1 cellular context compared by ENCODE assay signal in the genomic region with DNA sequence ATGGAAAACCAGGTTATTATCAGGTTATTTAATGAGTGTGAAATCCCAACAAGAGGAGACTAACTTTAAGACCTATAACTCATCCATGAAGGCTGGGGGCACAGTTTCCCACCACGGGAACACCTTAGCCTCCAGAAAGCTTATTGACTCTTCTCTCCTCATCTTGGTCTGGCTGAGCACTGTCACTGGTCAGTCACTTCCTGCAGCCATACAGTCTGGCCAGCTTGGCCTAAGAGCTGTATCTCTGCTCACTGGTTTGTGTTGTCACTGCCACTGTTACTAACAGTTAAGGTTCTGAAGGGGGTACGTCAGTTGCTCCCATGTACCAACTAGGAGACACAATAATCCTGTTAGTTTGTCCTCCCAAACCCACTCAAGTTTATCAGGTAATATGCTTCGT.
TF ChIP-seq lines count a peak whose summit lies in the region.

No MANE protein-coding gene starts in this region.

TF ChIP-seq in IMR-90, 13 proteins besides CTCF, POLR2A, EP300 and RAD21:
- TF ChIP-seq RFX5 (IDR thresholded peaks at IDR 0.05; ENCODE audit: low read depth, low read length) (no peak), NFE2L2 (IDR thresholded peaks at IDR 0.05; ENCODE audit: low read depth, low read length) (no peak), CEBPB (IDR thresholded peaks at IDR 0.05; ENCODE audit: low read depth, low read length) (no peak), MAZ (IDR thresholded peaks at IDR 0.05; ENCODE audit: borderline replicate concordance, low read depth, low read length) (no peak), RCOR1 (IDR thresholded peaks at IDR 0.05; ENCODE audit: insufficient replicate concordance, low read length) (no peak), SMC3 (IDR thresholded peaks at IDR 0.05; ENCODE audit: low read depth, low read length) (no peak), CHD1 (IDR thresholded peaks at IDR 0.05; ENCODE audit: low read depth, low read length) (no peak), BHLHE40 (IDR thresholded peaks at IDR 0.05; ENCODE audit: low read depth, low read length) (no peak), FOS (IDR thresholded peaks at IDR 0.05; ENCODE audit: low read depth, low read length) (no peak), MAFK (IDR thresholded peaks at IDR 0.05; ENCODE audit: low read depth, low read length) (no peak), MXI1 (IDR thresholded peaks at IDR 0.05; ENCODE audit: borderline replicate concordance, low read depth, low read length) (no peak)
- TF ChIP-seq, protein P1, sequence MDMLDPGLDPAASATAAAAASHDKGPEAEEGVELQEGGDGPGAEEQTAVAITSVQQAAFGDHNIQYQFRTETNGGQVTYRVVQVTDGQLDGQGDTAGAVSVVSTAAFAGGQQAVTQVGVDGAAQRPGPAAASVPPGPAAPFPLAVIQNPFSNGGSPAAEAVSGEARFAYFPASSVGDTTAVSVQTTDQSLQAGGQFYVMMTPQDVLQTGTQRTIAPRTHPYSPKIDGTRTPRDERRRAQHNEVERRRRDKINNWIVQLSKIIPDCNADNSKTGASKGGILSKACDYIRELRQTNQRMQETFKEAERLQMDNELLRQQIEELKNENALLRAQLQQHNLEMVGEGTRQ (IDR thresholded peaks at IDR 0.05; ENCODE audit: low read depth, low read length): no peak
- TF ChIP-seq, protein P2, sequence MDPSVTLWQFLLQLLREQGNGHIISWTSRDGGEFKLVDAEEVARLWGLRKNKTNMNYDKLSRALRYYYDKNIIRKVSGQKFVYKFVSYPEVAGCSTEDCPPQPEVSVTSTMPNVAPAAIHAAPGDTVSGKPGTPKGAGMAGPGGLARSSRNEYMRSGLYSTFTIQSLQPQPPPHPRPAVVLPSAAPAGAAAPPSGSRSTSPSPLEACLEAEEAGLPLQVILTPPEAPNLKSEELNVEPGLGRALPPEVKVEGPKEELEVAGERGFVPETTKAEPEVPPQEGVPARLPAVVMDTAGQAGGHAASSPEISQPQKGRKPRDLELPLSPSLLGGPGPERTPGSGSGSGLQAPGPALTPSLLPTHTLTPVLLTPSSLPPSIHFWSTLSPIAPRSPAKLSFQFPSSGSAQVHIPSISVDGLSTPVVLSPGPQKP (IDR thresholded peaks at IDR 0.05; ENCODE audit: borderline replicate concordance, low read depth, low read length): no peak
